Comparison of ENCODE assay signal across 19 cellular contexts in the genomic region with DNA sequence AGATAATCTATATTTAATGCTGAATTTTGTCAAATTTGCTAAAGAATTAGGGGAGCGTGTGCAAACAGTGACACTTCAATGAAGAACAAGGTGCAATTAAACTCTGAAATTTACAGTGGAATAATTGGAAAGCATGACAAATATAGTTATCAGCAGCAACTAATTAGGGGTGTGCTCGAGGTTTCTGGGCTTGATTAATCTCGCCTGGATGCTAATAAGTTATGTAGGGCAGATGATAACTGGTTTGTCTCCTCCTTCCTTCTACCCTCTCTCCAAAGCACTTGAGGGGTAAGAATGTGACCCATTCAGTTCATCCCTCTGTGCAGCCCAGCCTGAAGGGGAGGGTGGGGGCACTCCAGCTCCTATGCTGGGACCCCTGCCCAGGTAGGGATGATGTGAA. TPM values are rescaled to one million over a fixed set of nuclear protein-coding genes. Genes with fewer than 3 reads are reported as not detected.
A peak's percentile ranks its signal among the peaks of the same experiment; 100 is the strongest.
DNase-seq lines count a peak whose midpoint lies in the region; ATAC-seq, FAIRE-seq and TF ChIP-seq lines count a peak whose summit lies in the region.
"Had no signal": no experiment of that assay in that cellular context is flagged by ENCODE, and none has a peak within 500 bp of the region (broad histone marks: within the 10 kb centered on the region; RNA-seq: fewer than 3 reads in every experiment).

No MANE protein-coding gene starts in this region.

- no peaks in the 10 kb centered on the region for H3K9me3 ChIP-seq in GM12878 (replicated peaks; ENCODE audit: control insufficient read depth, insufficient read depth, low read length)
- H3K9me3 ChIP-seq in Caco-2, result no peaks in the 10 kb centered on the region
- H3K9me3 ChIP-seq: BLaER1 treated with 17β-estradiol and CSF1 and Interleukin-3, amounts not matched to agents 10 nM and 100 nM; HAP-1 had no signal

- no peak overlapping the region for H3K4me3 Mint-ChIP-seq in Caco-2 (ENCODE audit: unreplicated experiment)
- H3K4me3 Mint-ChIP-seq: B cell; CD4-positive, CD25-positive, alpha-beta regulatory T cell; CD8-positive, alpha-beta memory T cell had no signal

- H3K9me3 Mint-ChIP-seq in Caco-2 (ENCODE audit: unreplicated experiment), result no peaks in the 10 kb centered on the region
- H3K9me3 Mint-ChIP-seq: CD4-positive, CD25-positive, alpha-beta regulatory T cell; CD8-positive, alpha-beta memory T cell had no signal

- TF ChIP-seq CTCF in GM12878 (IDR thresholded peaks at IDR 0.05 in 2 of 3, conservative IDR thresholded peaks at IDR 0.05 in 1 of 3; ENCODE audit: control insufficient read depth in 2 of 3, extremely low read depth in 1 of 3, insufficient read depth in 1 of 3, low read depth in 3 of 3, low read length in 3 of 3), result no peak
- no peak for TF ChIP-seq CTCF in Caco-2 (IDR thresholded peaks at IDR 0.05; ENCODE audit: insufficient read depth in 1 of 2, low read depth in 1 of 2, low read length in 1 of 2, severe bottlenecking in 1 of 2, unreplicated experiment in 1 of 2)

- no peak overlapping the region for H3K9ac ChIP-seq in GM12878 (ENCODE audit: control insufficient read depth, insufficient read depth, low read length)
- H3K9ac ChIP-seq: BLaER1 treated with 17β-estradiol and CSF1 and Interleukin-3, amounts not matched to agents 10 nM and 100 nM; GM23248 had no signal

- no peak for TF ChIP-seq RAD21 in GM12878 (IDR thresholded peaks at IDR 0.05; ENCODE audit: insufficient read depth, low read depth, low read length)

- peaks cover 3% of the 10 kb centered on the region for H3K36me3 Mint-ChIP-seq in Caco-2 (ENCODE audit: insufficient read depth, unreplicated experiment)
- H3K36me3 Mint-ChIP-seq: CD4-positive, CD25-positive, alpha-beta regulatory T cell; CD8-positive, alpha-beta memory T cell had no signal

- BruUV-seq in GM12878 (replicated peaks; lab: Mats Ljungman, UMichigan), result no TSS peak
- BruUV-seq in Caco-2 (replicated peaks; lab: Mats Ljungman, UMichigan), result no TSS peak

- 53% methylated on average over 3 of the region's 3 CpGs for WGBS in GM12878 (ENCODE audit: insufficient coverage, insufficient replicate concordance, low lambda C conversion rate, missing lambda C conversion rate)

- H3K79me2 ChIP-seq in GM12878 (ENCODE audit: control insufficient read depth, insufficient read depth, low read length), result no peaks in the 10 kb centered on the region

- H3K27me3 ChIP-seq in GM12878 (replicated peaks in 1 of 2; ENCODE audit: control insufficient read depth in 2 of 2, insufficient read depth in 2 of 2, low read length in 1 of 2), result no peaks in the 10 kb centered on the region
- H3K27me3 ChIP-seq in Caco-2 (replicated peaks; ENCODE audit: control insufficient read depth, insufficient read depth, low read length), result no peaks in the 10 kb centered on the region; the same call in 1 of the 2 replicates
- H3K27me3 ChIP-seq: BLaER1 treated with 17β-estradiol and CSF1 and Interleukin-3, amounts not matched to agents 10 nM and 100 nM had no signal

- SMC1A ChIA-PET in GM12878 (lab: Charles Lee; ENCODE audit: uncharacterized antibody, unreplicated experiment), result no interaction called here

- H3K4me1 Mint-ChIP-seq in Caco-2 (ENCODE audit: low read depth, unreplicated experiment), result no peaks in the 10 kb centered on the region
- H3K4me1 Mint-ChIP-seq: B cell; CD8-positive, alpha-beta memory T cell had no signal

- no peak for TF ChIP-seq POLR2A in GM12878 (IDR thresholded peaks at IDR 0.05; ENCODE audit: low read depth, low read length)

- intact Hi-C loops in GM12878 (cut with micrococcal nuclease; ENCODE audit: unreplicated experiment) (loop anchor here (10.0 kb wide), 1 partner anchor 82 kb away; no protein-coding TSS in a partner anchor), Caco-2 (cut with micrococcal nuclease; ENCODE audit: unreplicated experiment) (no loop called here)

- in situ Hi-C loops in GM12878 (cut with MboI), result loop anchor here (25.0 kb wide), 2 partner anchors 439 to 614 kb away; no protein-coding TSS in a partner anchor

- H3K27ac Mint-ChIP-seq in Caco-2 (ENCODE audit: unreplicated experiment), result no peak overlapping the region
- H3K27ac Mint-ChIP-seq: B cell; CD8-positive, alpha-beta memory T cell had no signal

- DNase-seq in NCI-H1417 (lab: John Stamatoyannopoulos, UW) (peak in 2 of 3 experiments; percentile 33 to 50), NCI-H1417 treated with DMSO at 0.1 percent for 48 hours (lab: John Stamatoyannopoulos, UW) (no peak), NCI-H146 treated with DMSO at 0.1 percent for 48 hours (lab: John Stamatoyannopoulos, UW; ENCODE audit: unreplicated experiment) (peak; percentile 47), GM12878 (ENCODE audit: low read depth, low spot score) (no peak), Caco-2 (no peak), C1 segment of cervical spinal cord (lab: John Stamatoyannopoulos, UW) (no peak)
- DNase-seq in activated CD4-positive, alpha-beta T cell treated with anti-CD3 and anti-CD28 coated beads for 48 hours, result no peak
- DNase-seq: 8988T; CD4-positive, CD25-positive, alpha-beta regulatory T cell; CD8-positive, alpha-beta memory T cell; DMS53; DND-41; EL; GM23248 had no signal

- H4K20me1 ChIP-seq in GM12878 (ENCODE audit: control insufficient read depth, insufficient read depth), result no peaks in the 10 kb centered on the region

- no peak for FAIRE-seq in GM12878 (lab: Jason Lieb, UNC)
- FAIRE-seq: GM12891 had no signal

- peaks cover 15% of the 10 kb centered on the region for H3K27me3 Mint-ChIP-seq in Caco-2 (ENCODE audit: insufficient read depth, unreplicated experiment)
- H3K27me3 Mint-ChIP-seq: B cell; CD4-positive, CD25-positive, alpha-beta regulatory T cell had no signal

- TF ChIP-seq EP300 in GM12878 (IDR thresholded peaks at IDR 0.05; ENCODE audit: borderline replicate concordance in 1 of 2, control insufficient read depth in 1 of 2, low read depth in 2 of 2, low read length in 2 of 2), result no peak

- H3K4me3 ChIP-seq in GM12878 (no peak overlapping the region), Caco-2 (ENCODE audit: low read depth, low read length) (no peak overlapping the region)
- H3K4me3 ChIP-seq: BLaER1 treated with 17β-estradiol and CSF1 and Interleukin-3, amounts not matched to agents 10 nM and 100 nM; GM23248; HAP-1 had no signal

- CTCF ChIA-PET in GM12878 (lab: Yijun Ruan, JAX) (interaction anchor here (1.2 to 1.4 kb wide), 2 partner anchors 510 to 617 kb away, joined by 3 to 4 read pairs; no protein-coding TSS in a partner anchor), Caco-2 (lab: Charles Lee) (interaction anchor here (2.0 kb wide), 1 partner anchor 20 kb away, joined by 7 read pairs; no protein-coding TSS in a partner anchor)

- RAD21 ChIA-PET in GM12878 (lab: Charles Lee; ENCODE audit: unreplicated experiment), result no interaction called here

- H2AFZ ChIP-seq in GM12878 (ENCODE audit: control insufficient read depth, low read depth, low read length), result no peak overlapping the region
- H2AFZ ChIP-seq: GM23248 had no signal

- H3K4me1 ChIP-seq in GM12878 (ENCODE audit: control insufficient read depth, insufficient read depth, low read length), result no peaks in the 10 kb centered on the region
- no peaks in the 10 kb centered on the region for H3K4me1 ChIP-seq in Caco-2
- H3K4me1 ChIP-seq: HAP-1 had no signal

- no peak for ATAC-seq in GM12878

- H3K36me3 ChIP-seq in GM12878 (ENCODE audit: control insufficient read depth in 2 of 2, insufficient read depth in 2 of 2, low read length in 1 of 2) (no peaks in the 10 kb centered on the region), Caco-2 (ENCODE audit: control insufficient read depth, insufficient read depth, low read length) (no peaks in the 10 kb centered on the region)
- H3K36me3 ChIP-seq: BLaER1 treated with 17β-estradiol and CSF1 and Interleukin-3, amounts not matched to agents 10 nM and 100 nM; HAP-1 had no signal

- no peak overlapping the region for H3K27ac ChIP-seq in GM12878 (ENCODE audit: control insufficient read depth, insufficient read depth)
- H3K27ac ChIP-seq: BLaER1 treated with 17β-estradiol and CSF1 and Interleukin-3, amounts not matched to agents 10 nM and 100 nM; GM23248; HL-60 had no signal

- POLR2A ChIA-PET in GM12878 (lab: Charles Lee), result interaction anchor here (0.9 kb wide), 1 partner anchor 21 kb away, joined by 3 read pairs; no protein-coding TSS in a partner anchor
- POLR2A ChIA-PET in Caco-2 (lab: Charles Lee), result no interaction called here

- H3K4me2 ChIP-seq in GM12878 (ENCODE audit: control insufficient read depth, insufficient read depth), result no peak overlapping the region
- H3K4me2 ChIP-seq: BLaER1 treated with 17β-estradiol and CSF1 and Interleukin-3, amounts not matched to agents 10 nM and 100 nM had no signal

RNA-seq across cellular contexts. Expression of a gene that starts 21.9 kb away (rescaled TPM):
- total RNA-seq in GM12878 (2013; cell fraction: nucleolus; rRNA removed), result 24.3 and 26.3 TPM in 2 replicates
- 11.8 and 15.0 TPM in 2 replicates for total RNA-seq in GM12878 (2014; rRNA removed)
- 8.8 and 8.9 TPM in 2 replicates for total RNA-seq in GM12878 (2014; rRNA removed; fragmentation: Illumina TruSeq; extraction: Trizol)
- total RNA-seq in GM12878 (2021), result 15.8 and 15.9 TPM in 2 replicates
- polyA plus RNA-seq in GM12878 (2011; ENCODE audit: low read depth), result 2.1 TPM
- 6.9 and 11.4 TPM in 2 replicates for polyA plus RNA-seq in GM12878 (2011; rRNA removed)
- 15.4 and 19.3 TPM in 2 replicates for polyA plus RNA-seq in GM12878 (2011; cell fraction: cytosol; rRNA removed)
- 13.9 and 20.2 TPM in 2 replicates for polyA plus RNA-seq in GM12878 (2011; cell fraction: nucleus; rRNA removed)
- 5.8 and 7.7 TPM in 2 replicates for polyA plus RNA-seq in GM12878 (2012)
- 3.3 and 11.3 TPM in 2 replicates for polyA plus RNA-seq in GM12878 (2014; fragmentation: Illumina TruSeq; extraction: Trizol)
- 1 to 10 TPM in 1 of 2 experiments, under 1 TPM in 1; 0.23 to 1.7 TPM for polyA plus RNA-seq in GM12878 (2014; fragmentation: Nextera tagmentation; extraction: Ambion mirVana)
- 16.9 and 17.4 TPM in 2 replicates for polyA plus RNA-seq in GM12878 (2014; rRNA removed)
- 10 to 100 TPM; 15.8 to 16.7 TPM for polyA plus RNA-seq in GM12878 (2016; fragmentation: Nextera tagmentation; extraction: Ambion mirVana)
- 3.2 and 8.6 TPM in 2 replicates for polyA minus RNA-seq in GM12878 (2011; rRNA and poly(A)+ RNA removed)
- 7.1 and 7.2 TPM in 2 replicates for polyA minus RNA-seq in GM12878 (2011; cell fraction: cytosol; rRNA and poly(A)+ RNA removed)
- 8.0 and 15.0 TPM in 2 replicates for polyA minus RNA-seq in GM12878 (2011; cell fraction: nucleus; rRNA and poly(A)+ RNA removed)
- 9.3 and 13.5 TPM in 2 replicates for total RNA-seq in Caco-2 (2022)

RNA-seq across cellular contexts. Expression of a gene that starts 31.6 kb away (rescaled TPM):
- 13.4 and 16.1 TPM in 2 replicates for total RNA-seq in GM12878 (2013; cell fraction: nucleolus; rRNA removed)
- 13.2 and 13.3 TPM in 2 replicates for total RNA-seq in GM12878 (2014; rRNA removed)
- total RNA-seq in GM12878 (2014; rRNA removed; fragmentation: Illumina TruSeq; extraction: Trizol), result 9.0 and 9.4 TPM in 2 replicates
- 12.0 and 13.1 TPM in 2 replicates for total RNA-seq in GM12878 (2021)
- 6.0 TPM for polyA plus RNA-seq in GM12878 (2011; ENCODE audit: low read depth)
- polyA plus RNA-seq in GM12878 (2011; rRNA removed), result 13.3 and 23.0 TPM in 2 replicates
- 32.0 and 35.9 TPM in 2 replicates for polyA plus RNA-seq in GM12878 (2011; cell fraction: cytosol; rRNA removed)
- polyA plus RNA-seq in GM12878 (2011; cell fraction: nucleus; rRNA removed), result 37.7 and 38.6 TPM in 2 replicates
- polyA plus RNA-seq in GM12878 (2012), result 6.8 and 7.1 TPM in 2 replicates
- polyA plus RNA-seq in GM12878 (2014; fragmentation: Illumina TruSeq; extraction: Trizol), result 18.0 and 20.2 TPM in 2 replicates
- polyA plus RNA-seq in GM12878 (2014; fragmentation: Nextera tagmentation; extraction: Ambion mirVana), result 1 to 10 TPM; 3.4 to 5.8 TPM
- 18.3 and 23.0 TPM in 2 replicates for polyA plus RNA-seq in GM12878 (2014; rRNA removed)
- polyA plus RNA-seq in GM12878 (2016; fragmentation: Nextera tagmentation; extraction: Ambion mirVana), result 10 to 100 TPM; 15.9 to 19.5 TPM
- 23.6 and 27.9 TPM in 2 replicates for polyA minus RNA-seq in GM12878 (2011; rRNA and poly(A)+ RNA removed)
- 5.9 and 10.3 TPM in 2 replicates for polyA minus RNA-seq in GM12878 (2011; cell fraction: cytosol; rRNA and poly(A)+ RNA removed)
- polyA minus RNA-seq in GM12878 (2011; cell fraction: nucleus; rRNA and poly(A)+ RNA removed), result 5.0 and 8.2 TPM in 2 replicates
- total RNA-seq in Caco-2 (2022), result 44.7 and 46.9 TPM in 2 replicates

Comparison
In these comparisons a context has a peak if more than half of its experiments do, and no peak if none do; other contexts are left out.
1. DNase-seq: peak in NCI-H1417 (2 of 3) and NCI-H146 treated with DMSO at 0.1 percent for 48 hours (single experiment); none in NCI-H1417 treated with DMSO at 0.1 percent for 48 hours (single experiment), GM12878 (single experiment), Caco-2 (0 of 2), C1 segment of cervical spinal cord (0 of 14) and activated CD4-positive, alpha-beta T cell treated with anti-CD3 and anti-CD28 coated beads for 48 hours (single experiment).